Comparison of ENCODE assay signal across 22 cellular contexts in the genomic region with DNA sequence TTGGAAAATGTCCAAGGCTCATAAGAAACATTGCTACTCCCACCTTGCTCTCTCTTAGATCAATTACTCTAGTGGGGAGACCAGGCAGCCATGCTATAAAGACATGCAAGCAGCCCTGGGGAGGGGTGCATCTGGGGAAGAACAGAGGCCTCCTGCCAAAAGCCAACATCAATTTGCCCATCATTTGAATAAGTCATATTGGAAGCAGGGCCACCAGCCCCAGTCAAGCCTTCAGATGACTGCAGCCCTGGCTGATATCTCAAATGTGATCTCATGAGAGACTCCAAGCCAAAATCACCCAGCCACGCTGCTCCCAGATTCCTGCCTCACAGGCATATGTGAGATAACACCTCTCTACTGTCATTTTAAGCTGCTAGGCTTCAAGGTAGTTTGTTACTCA.
"Had no signal": no experiment of that assay in that cellular context is flagged by ENCODE, and none has a peak within 500 bp of the region (broad histone marks: within the 10 kb centered on the region; RNA-seq: fewer than 3 reads in every experiment).

No MANE protein-coding gene starts in this region.

- DNase-seq: Kasumi-1, MM.1S, NCI-H1092 treated with DMSO at 0.1 percent for 48 hours, NCI-H1436, NCI-H187, NCI-H2029, NCI-H2081 treated with DMSO at 0.1 percent for 48 hours, NCI-H2171, NCI-H226, NCI-H446, NCI-H510A, NCI-H524 treated with DMSO at 0.1 percent for 48 hours, NCI-H69, NCI-H774, SHP77 treated with DMSO at 0.1 percent for 48 hours, SJCRH30 had no signal

- H3K27me3 Mint-ChIP-seq: IgD-negative memory B cell had no signal

- H3K27ac ChIP-seq: HL-60, KMS-11, RWPE1, SJCRH30 had no signal

- H3K4me3 ChIP-seq: K562, SJCRH30 had no signal

- H3K4me1 Mint-ChIP-seq: IgD-negative memory B cell had no signal

- H3K4me1 ChIP-seq: SJCRH30 had no signal

- H3K27ac Mint-ChIP-seq: IgD-negative memory B cell had no signal

- ATAC-seq: K562, SK-N-SH treated with all-trans-retinoic acid at 6 μM for 48 hours had no signal

- H3K9ac ChIP-seq: KMS-11 had no signal

- H3K4me3 Mint-ChIP-seq: IgD-negative memory B cell had no signal

- H3K9me3 ChIP-seq: SJCRH30 had no signal

- H3K36me3 Mint-ChIP-seq: IgD-negative memory B cell had no signal

- H3K36me3 ChIP-seq: SJCRH30 had no signal
